Comparison of ENCODE assay signal across 22 cellular contexts in genomic region chr17:80363120-80363515, GRCh38. TPM values are rescaled to one million over a fixed set of nuclear protein-coding genes. Genes with fewer than 3 reads are reported as not detected.
DNase-seq lines count a peak whose midpoint lies in the region; ATAC-seq, FAIRE-seq and TF ChIP-seq lines count a peak whose summit lies in the region.
"Had no signal": no experiment of that assay in that cellular context is flagged by ENCODE, and none has a peak within 500 bp of the region (broad histone marks: within the 10 kb centered on the region; RNA-seq: fewer than 3 reads in every experiment).

No MANE protein-coding gene starts in this region.

- H3K27ac ChIP-seq in heart left ventricle: peak overlapping the region in 9 of 12 donors; percentile 2 to 50 (median 33)
- H3K27ac ChIP-seq in lower lobe of right lung: peak overlapping the region; percentile 11
- H3K27ac ChIP-seq in WERI-Rb-1: no peak overlapping the region
- H3K27ac ChIP-seq: GM23248 had no signal

- H3K4me1 ChIP-seq in heart left ventricle: peaks cover 0 to 15% (median 0%) of the 10 kb centered on the region in 12 donors
- H3K4me1 ChIP-seq in lower lobe of right lung: no peaks in the 10 kb centered on the region
- H3K4me1 ChIP-seq: BE2C had no signal

- no peaks in the 10 kb centered on the region for H3K27me3 ChIP-seq in heart left ventricle
- no peaks in the 10 kb centered on the region for H3K27me3 ChIP-seq in lower lobe of right lung (ENCODE audit: low read depth)
- H3K27me3 ChIP-seq in WERI-Rb-1 (ENCODE audit: insufficient read depth, low read depth, severe bottlenecking): no peaks in the 10 kb centered on the region
- H3K27me3 ChIP-seq: BE2C had no signal

- WGBS in heart left ventricle, 4 donors: 58 to 84% (median 78%) methylated on average over 12 of the region's 12 CpGs

- FAIRE-seq in H54 (lab: Jason Lieb, UNC): no peak
- FAIRE-seq: A204.1, G401.6, HTR-8/SVneo had no signal

- TF ChIP-seq CTCF in heart left ventricle (IDR thresholded peaks at IDR 0.05) (no peak), lower lobe of right lung (IDR thresholded peaks at IDR 0.05) (no peak), WERI-Rb-1 (IDR thresholded peaks at IDR 0.05; ENCODE audit: low read depth, low read length) (no peak)

- intact Hi-C loops in Right ventricle myocardium superior (cut with DNase I) (no loop called here), Right ventricle myocardium inferior (cut with DNase I) (no loop called here), heart left ventricle (cut with DNase I) (loop anchor here in 1 of 10 donors (10.0 kb wide), 1 partner anchor 218 kb away; the partner anchor contains the start of gene EIF4A3), lower lobe of right lung (cut with DNase I) (no loop called here)

- peak; percentile 33 for ATAC-seq in Right ventricle myocardium superior (ENCODE audit: poor library complexity)
- no peak for ATAC-seq in Right ventricle myocardium inferior
- peak in 2 of 4 donors; percentile 11 to 36 for ATAC-seq in heart left ventricle
- no peak for ATAC-seq in lower lobe of right lung

- TF ChIP-seq POLR2A in heart left ventricle (IDR thresholded peaks at IDR 0.05): no peak
- TF ChIP-seq POLR2A in H54 (IDR thresholded peaks at IDR 0.05; ENCODE audit: low read depth, low read length): no peak

- DNase-seq in Right ventricle myocardium superior (no peak), Right ventricle myocardium inferior (ENCODE audit: missing footprints) (no peak), heart left ventricle (peak in 1 of 5 donors; percentile 27), lower lobe of right lung (no peak), H54 (ENCODE audit: insufficient read length, low spot score) (no peak), WERI-Rb-1 (no peak)
- no peak for DNase-seq in stimulated activated CD4-positive, alpha-beta T cell treated with anti-CD3 and anti-CD28 coated beads, Interleukin-4, amount 100 ng/mL, for 1 hour
- no peak for DNase-seq in activated CD4-positive, alpha-beta T cell treated with anti-CD3 and anti-CD28 coated beads, Interleukin-2, amount 50 U/mL, for 4 hours
- DNase-seq: BE2C; CD4-positive, CD25-positive, alpha-beta regulatory T cell; COR-L47; DMS 273 treated with DMSO at 0.1 percent for 48 hours; DND-41; NCI-H1417 treated with DMSO at 0.1 percent for 48 hours; NCI-H187 treated with DMSO at 0.1 percent for 48 hours; NCI-H526; PC-3; RPMI8226 had no signal

- H3K4me3 ChIP-seq in heart left ventricle (peak overlapping the region in 5 of 12 donors; percentile 5 to 40 (median 21)), lower lobe of right lung (no peak overlapping the region), WERI-Rb-1 (ENCODE audit: low read depth, low read length) (no peak overlapping the region)
- H3K4me3 ChIP-seq: GM23248 had no signal

- H3K36me3 ChIP-seq in heart left ventricle (peaks cover 0 to 100% (median 98%) of the 10 kb centered on the region in 9 donors), lower lobe of right lung (peaks cover 100% of the 10 kb centered on the region), WERI-Rb-1 (peaks cover 89% of the 10 kb centered on the region)

- H3K9me3 ChIP-seq in heart left ventricle (no peaks in the 10 kb centered on the region), lower lobe of right lung (no peaks in the 10 kb centered on the region), WERI-Rb-1 (ENCODE audit: severe bottlenecking) (peaks cover 7% of the 10 kb centered on the region)
- H3K9me3 ChIP-seq: BE2C had no signal

RNA-seq across cellular contexts. Expression of gene ENDOV, which starts 51.8 kb away (rescaled TPM):
- 11.7 TPM for total RNA-seq in Right ventricle myocardium superior
- total RNA-seq in Right ventricle myocardium inferior: 10.7 TPM
- total RNA-seq in heart left ventricle: 10 to 100 TPM in 5 of 9 donors, 1 to 10 TPM in 4; 4.2 to 16.2 (median 11.2) TPM
- 1 to 10 TPM; 8.5 TPM for polyA plus RNA-seq in heart left ventricle
- total RNA-seq in lower lobe of right lung: 23.4 TPM
